In genomic region chr2:56348382-56348781, GRCh38 we compare ENCODE assay signal across 17 cellular contexts.
DNase-seq lines count a peak whose midpoint lies in the region; ATAC-seq and TF ChIP-seq lines count a peak whose summit lies in the region.
"Had no signal": no experiment of that assay in that cellular context is flagged by ENCODE, and none has a peak within 500 bp of the region (broad histone marks: within the 10 kb centered on the region; RNA-seq: fewer than 3 reads in every experiment).

No MANE protein-coding gene starts in this region.

- H3K79me2 ChIP-seq in neural progenitor cell (ENCODE audit: low read depth) (no peaks in the 10 kb centered on the region), PC-9 (ENCODE audit: low read depth) (no peaks in the 10 kb centered on the region)
- H3K79me2 ChIP-seq: parathyroid adenoma had no signal

- H3K9me3 ChIP-seq in neural progenitor cell (ENCODE audit: low read depth): no peaks in the 10 kb centered on the region
- H3K9me3 ChIP-seq in HAP-1: no peaks in the 10 kb centered on the region
- H3K9me3 ChIP-seq in PC-9 (ENCODE audit: insufficient read depth, low read depth): no peaks in the 10 kb centered on the region
- H3K9me3 ChIP-seq: uterus had no signal

- no peak overlapping the region for H3K4me3 Mint-ChIP-seq in neural progenitor cell

- H3F3A ChIP-seq in neural progenitor cell (ENCODE audit: low read depth) (no peaks in the 10 kb centered on the region), PC-9 (ENCODE audit: insufficient read depth, low read depth) (no peaks in the 10 kb centered on the region)

- H3K4me1 ChIP-seq in neural progenitor cell (no peaks in the 10 kb centered on the region), HAP-1 (no peaks in the 10 kb centered on the region), PC-9 (replicated peaks; ENCODE audit: insufficient read depth) (no peaks in the 10 kb centered on the region)
- H3K4me1 ChIP-seq: parathyroid adenoma, uterus had no signal

- POLR2A ChIA-PET in PC-9 (lab: Charles Lee; ENCODE audit: unreplicated experiment): no interaction called here

- H3K27ac Mint-ChIP-seq in neural progenitor cell: no peak overlapping the region
- H3K27ac Mint-ChIP-seq: activated naive CD4-positive, alpha-beta T cell treated with anti-CD3 and anti-CD28 coated beads, Interleukin-2, amount 50 U/mL, for 72 hours had no signal

- TF ChIP-seq CTCF in neural progenitor cell (IDR thresholded peaks at IDR 0.05) (no peak), omental fat pad (IDR thresholded peaks at IDR 0.05) (no peak), PC-9 (conservative IDR thresholded peaks at IDR 0.05) (no peak)

- no peak overlapping the region for H3K4me2 ChIP-seq in neural progenitor cell
- no peak overlapping the region for H3K4me2 ChIP-seq in PC-9

- no peak overlapping the region for H3K4me3 ChIP-seq in neural progenitor cell
- H3K4me3 ChIP-seq in HAP-1: no peak overlapping the region
- no peak overlapping the region for H3K4me3 ChIP-seq in PC-9
- H3K4me3 ChIP-seq: skin epidermis, uterus had no signal

- H3K36me3 Mint-ChIP-seq in neural progenitor cell: no peaks in the 10 kb centered on the region
- H3K36me3 Mint-ChIP-seq: activated naive CD4-positive, alpha-beta T cell treated with anti-CD3 and anti-CD28 coated beads, Interleukin-2, amount 50 U/mL, for 72 hours had no signal

- intact Hi-C loops in PC-9 (cut with micrococcal nuclease; ENCODE audit: unreplicated experiment): no loop called here

- CTCF ChIA-PET in PC-9 (lab: Charles Lee): no interaction called here

- no peaks in the 10 kb centered on the region for H3K9me3 Mint-ChIP-seq in neural progenitor cell

- no TSS peak for BruUV-seq in PC-9 (replicated peaks; lab: Mats Ljungman, UMichigan)

- H3K27me3 ChIP-seq in neural progenitor cell (no peaks in the 10 kb centered on the region), HAP-1 (ENCODE audit: low read depth) (no peaks in the 10 kb centered on the region), PC-9 (ENCODE audit: insufficient read depth, low read depth) (no peaks in the 10 kb centered on the region)
- H3K27me3 ChIP-seq: uterus had no signal

- no peaks in the 10 kb centered on the region for H3K27me3 Mint-ChIP-seq in neural progenitor cell (ENCODE audit: insufficient read depth, low read depth)

- H3K27ac ChIP-seq in neural progenitor cell (no peak overlapping the region), PC-9 (no peak overlapping the region)
- H3K27ac ChIP-seq: parathyroid adenoma, skin epidermis, uterus had no signal

- in situ Hi-C loops in HAP-1 (cut with MboI; ENCODE audit: low sequenced_read_pairs): no loop called here

- H3K9ac ChIP-seq in neural progenitor cell: no peak overlapping the region
- H3K9ac ChIP-seq: parathyroid adenoma had no signal

- H4K20me1 ChIP-seq in neural progenitor cell (ENCODE audit: low read depth) (no peaks in the 10 kb centered on the region), PC-9 (ENCODE audit: insufficient read depth) (no peaks in the 10 kb centered on the region)

- ATAC-seq in GM18870 (IDR thresholded peaks at IDR 0.05; ENCODE audit: unreplicated experiment) (peak; percentile 51), HG02623 (IDR thresholded peaks at IDR 0.05; ENCODE audit: unreplicated experiment) (peak; percentile 70), omental fat pad (ENCODE audit: low FRiP score) (no peak)
- ATAC-seq: activated naive CD4-positive, alpha-beta T cell treated with anti-CD3 and anti-CD28 coated beads, Interleukin-2, amount 50 U/mL, for 72 hours; stimulated activated naive CD8-positive, alpha-beta T cell treated with anti-CD3 and anti-CD28 coated beads, Interleukin-15, Interleukin-2, amounts not matched to agents 100 U/mL and 50 U/mL, for 24 hours had no signal

- H3K4me1 Mint-ChIP-seq in neural progenitor cell: no peaks in the 10 kb centered on the region

- peak overlapping the region; percentile 34 for H2AFZ ChIP-seq in neural progenitor cell (replicated peaks)
- no peak overlapping the region for H2AFZ ChIP-seq in PC-9
- H2AFZ ChIP-seq: parathyroid adenoma had no signal

- no peaks in the 10 kb centered on the region for H3K9me2 ChIP-seq in PC-9 (ENCODE audit: insufficient read depth)

- peak; percentile 8 for DNase-seq in NCI-H2227 treated with DMSO at 0.1 percent for 48 hours (lab: John Stamatoyannopoulos, UW)
- DNase-seq in neural progenitor cell (ENCODE audit: low spot score): no peak
- no peak for DNase-seq in cerebellum (ENCODE audit: low spot score)
- no peak for DNase-seq in HAP-1 (ENCODE audit: low spot score in 2 of 2)
- no peak for DNase-seq in omental fat pad (ENCODE audit: low spot score)
- DNase-seq in PC-9: no peak
- DNase-seq: activated CD8-positive, alpha-beta memory T cell treated with anti-CD3 and anti-CD28 coated beads, Interleukin-2, amount 50 U/mL, for 48 hours; DMS 273 treated with DMSO at 0.1 percent for 48 hours; effector CD4-positive, alpha-beta T cell; kidney glomerular epithelial cell; stimulated activated naive CD8-positive, alpha-beta T cell treated with anti-CD3 and anti-CD28 coated beads, Interleukin-15, Interleukin-2, amounts not matched to agents 100 U/mL and 50 U/mL, for 24 hours; uterus had no signal

- no peaks in the 10 kb centered on the region for H3K36me3 ChIP-seq in neural progenitor cell
- no peaks in the 10 kb centered on the region for H3K36me3 ChIP-seq in HAP-1 (replicated peaks)
- no peaks in the 10 kb centered on the region for H3K36me3 ChIP-seq in PC-9 (ENCODE audit: low read depth)
- H3K36me3 ChIP-seq: uterus had no signal
